Comparison of ENCODE assay signal across 1 cellular context in genomic region chr19:3544742-3545668, GRCh38.
A peak's percentile ranks its signal among the peaks of the same experiment; 100 is the strongest.
TF ChIP-seq lines count a peak whose summit lies in the region.

No MANE protein-coding gene starts in this region.

TF ChIP-seq in HepG2, 621 proteins besides CTCF, POLR2A, EP300 and RAD21 (continued from another document):
- TF ChIP-seq ZBED4 (CRISPR knock-in tag; IDR thresholded peaks at IDR 0.05; ENCODE audit: borderline replicate concordance) = 0 out of 2 replicates have a peak, but pooled peaks have one; percentile 55
- TF ChIP-seq MTA1 (CRISPR knock-in tag; IDR thresholded peaks at IDR 0.05; ENCODE audit: borderline replicate concordance) = peak; percentile 62; the same call in 1 of the 2 replicates
- TF ChIP-seq ZNF788 (CRISPR knock-in tag; IDR thresholded peaks at IDR 0.05; ENCODE audit: borderline replicate concordance) = peak; percentile 55; the same call in 1 of the 2 replicates
- peak; percentile 42; the same call in 1 of the 2 replicates for TF ChIP-seq KDM3A (CRISPR knock-in tag; IDR thresholded peaks at IDR 0.05; ENCODE audit: low read depth)
- no peak for TF ChIP-seq ZNF761 (CRISPR knock-in tag; conservative IDR thresholded peaks at IDR 0.05)
- no peak for TF ChIP-seq SRF (IDR thresholded peaks at IDR 0.05; ENCODE audit: low read depth, low read length)
- TF ChIP-seq MXI1 (IDR thresholded peaks at IDR 0.05; ENCODE audit: borderline replicate concordance, low read depth, low read length) = peak; percentile 48; the same call in 1 of the 3 replicates
- 0 out of 2 replicates have a peak, but pooled peaks have one; percentile 70 for TF ChIP-seq PCBP1 (IDR thresholded peaks at IDR 0.05; ENCODE audit: borderline replicate concordance, low read depth, low read length)
- TF ChIP-seq ZBTB33 (CRISPR knock-in tag; IDR thresholded peaks at IDR 0.05) = peak; percentile 87; the same call in 1 of the 2 replicates
- peak; percentile 32 for TF ChIP-seq HNRNPK (IDR thresholded peaks at IDR 0.05; ENCODE audit: low read depth, low read length, poor library complexity, severe bottlenecking)
- peak; percentile 77 for TF ChIP-seq ZMYM3 (CRISPR knock-in tag; IDR thresholded peaks at IDR 0.05)
